26 cellular contexts compared by ENCODE assay signal in genomic region chr15:50416920-50417319, GRCh38.
"Had no signal": no experiment of that assay in that cellular context is flagged by ENCODE, and none has a peak within 500 bp of the region (broad histone marks: within the 10 kb centered on the region; RNA-seq: fewer than 3 reads in every experiment).

No MANE protein-coding gene starts in this region.

- H3K4me1 Mint-ChIP-seq: naive thymus-derived CD4-positive, alpha-beta T cell; nephron; neural progenitor cell; stimulated activated effector memory CD8-positive, alpha-beta T cell treated with anti-CD3 and anti-CD28 coated beads, Interleukin-12 subunit alpha, Interleukin-12 subunit beta, amount 100 ng/mL, for 72 hours had no signal

- H3K9me3 ChIP-seq: gastrocnemius medialis, heart left ventricle, left lung, right atrium auricular region, sigmoid colon, stomach, thyroid gland, upper lobe of left lung had no signal

- H3K27ac ChIP-seq: dorsolateral prefrontal cortex, gastrocnemius medialis, heart left ventricle, hepatocyte, left lung, neural progenitor cell, parathyroid adenoma, right atrium auricular region, sigmoid colon, stomach, thyroid gland, upper lobe of left lung had no signal

- H3K36me3 ChIP-seq: gastrocnemius medialis, heart left ventricle, left lung, neural progenitor cell, right atrium auricular region, sigmoid colon, stomach, thyroid gland, upper lobe of left lung had no signal

- H3K4me1 ChIP-seq: gastrocnemius medialis, heart left ventricle, left lung, neural progenitor cell, parathyroid adenoma, right atrium auricular region, sigmoid colon, stomach, thyroid gland, upper lobe of left lung had no signal

- H3K79me2 ChIP-seq: hepatocyte, parathyroid adenoma had no signal

- H3K36me3 Mint-ChIP-seq: naive thymus-derived CD4-positive, alpha-beta T cell; neural progenitor cell; stimulated activated effector memory CD8-positive, alpha-beta T cell treated with anti-CD3 and anti-CD28 coated beads, Interleukin-12 subunit alpha, Interleukin-12 subunit beta, amount 100 ng/mL, for 72 hours had no signal

- H3K27ac Mint-ChIP-seq: nephron; neural progenitor cell; progenitor cell of endocrine pancreas; stimulated activated effector memory CD8-positive, alpha-beta T cell treated with anti-CD3 and anti-CD28 coated beads, Interleukin-12 subunit alpha, Interleukin-12 subunit beta, amount 100 ng/mL, for 72 hours had no signal

- H3K27me3 ChIP-seq: dorsolateral prefrontal cortex, gastrocnemius medialis, heart left ventricle, hepatocyte, left lung, neural progenitor cell, right atrium auricular region, sigmoid colon, stomach, thyroid gland, upper lobe of left lung had no signal

- H3K4me3 ChIP-seq: dorsolateral prefrontal cortex, gastrocnemius medialis, heart left ventricle, hepatocyte, left lung, neural progenitor cell, right atrium auricular region, sigmoid colon, stomach, thyroid gland, upper lobe of left lung had no signal

- H3K4me2 ChIP-seq: hepatocyte, neural progenitor cell had no signal

- H3K9ac ChIP-seq: neural progenitor cell, parathyroid adenoma had no signal

- DNase-seq: dorsolateral prefrontal cortex; effector CD4-positive, alpha-beta T cell; gastrocnemius medialis; heart left ventricle; left cardiac atrium; left lung; mesendoderm; midbrain; naive thymus-derived CD4-positive, alpha-beta T cell; sigmoid colon; stimulated activated CD4-positive, alpha-beta T cell treated with anti-CD3 and anti-CD28 coated beads, Interleukin-2, amount 100 ng/mL, for 24 hours; stimulated activated CD4-positive, alpha-beta T cell treated with anti-CD3 and anti-CD28 coated beads, Interleukin-4, amount 100 ng/mL, for 24 hours; stimulated activated naive CD4-positive, alpha-beta T cell treated with Interleukin-2 at 50 U/mL for 16 hours; stomach; thyroid gland; upper lobe of left lung had no signal

- FAIRE-seq: colon, islet of Langerhans, urothelium cell line had no signal

- H3K4me3 Mint-ChIP-seq: naive thymus-derived CD4-positive, alpha-beta T cell; nephron; neural progenitor cell; stimulated activated effector memory CD8-positive, alpha-beta T cell treated with anti-CD3 and anti-CD28 coated beads, Interleukin-12 subunit alpha, Interleukin-12 subunit beta, amount 100 ng/mL, for 72 hours had no signal

- H2AFZ ChIP-seq: hepatocyte, neural progenitor cell, parathyroid adenoma had no signal

- H3K27me3 Mint-ChIP-seq: progenitor cell of endocrine pancreas had no signal

- H3K9me3 Mint-ChIP-seq: nephron; neural progenitor cell; stimulated activated effector memory CD8-positive, alpha-beta T cell treated with anti-CD3 and anti-CD28 coated beads, Interleukin-12 subunit alpha, Interleukin-12 subunit beta, amount 100 ng/mL, for 72 hours had no signal
